Comparison of ENCODE assay signal across 26 cellular contexts in the genomic region with DNA sequence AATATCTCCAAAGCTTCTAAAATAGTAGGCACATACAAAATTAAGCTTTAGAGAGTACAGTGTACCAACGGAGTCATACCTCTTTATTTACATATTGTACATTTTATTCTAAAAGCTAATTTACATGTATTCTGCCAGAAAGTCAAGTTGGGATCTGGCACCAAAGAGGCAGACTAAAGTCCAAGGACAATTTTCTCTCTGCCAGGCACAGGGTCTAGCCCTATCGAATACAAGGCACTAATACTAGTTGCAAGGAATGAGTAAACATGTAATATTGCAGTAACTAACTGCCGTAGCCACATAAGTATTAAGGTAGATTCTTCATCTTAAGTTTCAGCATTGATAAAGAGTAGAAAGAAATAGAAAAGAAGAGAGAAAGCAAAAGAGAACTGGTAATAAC.
DNase-seq lines count a peak whose midpoint lies in the region; ATAC-seq, FAIRE-seq and TF ChIP-seq lines count a peak whose summit lies in the region.
"Had no signal": no experiment of that assay in that cellular context is flagged by ENCODE, and none has a peak within 500 bp of the region (broad histone marks: within the 10 kb centered on the region; RNA-seq: fewer than 3 reads in every experiment).

No MANE protein-coding gene starts in this region.

- no peak overlapping the region for H2AFZ ChIP-seq in HepG2 (ENCODE audit: low read length)

- no peaks in the 10 kb centered on the region for H4K20me1 ChIP-seq in HepG2 (ENCODE audit: insufficient read depth, low read length)
- H4K20me1 ChIP-seq: BLaER1 had no signal

- DNase-seq in HepG2 (ENCODE audit: low spot score) (no peak), left lobe of liver (ENCODE audit: low spot score) (no peak), WERI-Rb-1 (no peak)
- DNase-seq: 8988T; ACHN; BE2C; C1 segment of cervical spinal cord; CD4-positive, alpha-beta memory T cell; CD4-positive, CD25-positive, alpha-beta regulatory T cell; CD8-positive, alpha-beta memory T cell; COR-L47; DMS 273 treated with DMSO at 0.1 percent for 48 hours; DMS153; DMS53; DMS79; DND-41; EL; GDM1 had no signal

- no TSS peak for BruUV-seq in HepG2 (replicated peaks; lab: Mats Ljungman, UMichigan)

- H3K27me3 ChIP-seq in liver (ENCODE audit: control insufficient read depth in 4 of 4, insufficient read depth in 4 of 4, low read length in 3 of 4) (no peaks in the 10 kb centered on the region), HepG2 (ENCODE audit: control insufficient read depth in 1 of 2, insufficient read depth in 2 of 2, low read length in 2 of 2) (no peaks in the 10 kb centered on the region), WERI-Rb-1 (ENCODE audit: insufficient read depth, low read depth, severe bottlenecking) (no peaks in the 10 kb centered on the region)
- H3K27me3 ChIP-seq: BE2C, BLaER1 had no signal

- no peak overlapping the region for H3K4me2 ChIP-seq in HepG2 (ENCODE audit: low read depth, low read length)
- H3K4me2 ChIP-seq: BLaER1 had no signal

- TF ChIP-seq POLR2A in HepG2 (IDR thresholded peaks at IDR 0.05; ENCODE audit: insufficient read depth in 1 of 2, low read depth in 2 of 2, low read length in 2 of 2), result no peak

- ATAC-seq in HepG2 (no peak), left lobe of liver (peak; percentile 53), GM19463 (IDR thresholded peaks at IDR 0.05; ENCODE audit: unreplicated experiment) (no peak)
- ATAC-seq: GM12878 had no signal

- POLR2A ChIA-PET in HepG2 (lab: Yijun Ruan, JAX), result no interaction called here

- no peaks in the 10 kb centered on the region for H3K79me2 ChIP-seq in HepG2 (ENCODE audit: insufficient read depth, low read length)

- H3K36me3 ChIP-seq in liver (ENCODE audit: control insufficient read depth in 4 of 4, insufficient read depth in 3 of 4, low read depth in 1 of 4, low read length in 3 of 4), result no peaks in the 10 kb centered on the region
- no peaks in the 10 kb centered on the region for H3K36me3 ChIP-seq in HepG2 (replicated peaks in 1 of 2; ENCODE audit: control insufficient read depth in 1 of 2, insufficient read depth in 2 of 2, low read length in 2 of 2)
- no peaks in the 10 kb centered on the region for H3K36me3 ChIP-seq in WERI-Rb-1
- H3K36me3 ChIP-seq: BE2C, BLaER1 had no signal

- TF ChIP-seq RAD21 in liver (IDR thresholded peaks at IDR 0.05) (no peak), HepG2 (CRISPR knock-in tag; IDR thresholded peaks at IDR 0.05) (no peak)

- H3K27ac ChIP-seq in liver (ENCODE audit: low read depth in 1 of 2, low read length in 2 of 2) (no peak overlapping the region), HepG2 (ENCODE audit: extremely low read length, insufficient read depth, low read length) (no peak overlapping the region), WERI-Rb-1 (no peak overlapping the region)
- H3K27ac ChIP-seq: BLaER1 had no signal

- H3K4me1 ChIP-seq in liver (ENCODE audit: control insufficient read depth in 4 of 4, insufficient read depth in 4 of 4, low read length in 3 of 4) (no peaks in the 10 kb centered on the region), HepG2 (ENCODE audit: insufficient read depth, low read length) (peaks cover 5% of the 10 kb centered on the region; the same call in 1 of the 2 replicates)
- H3K4me1 ChIP-seq: BE2C, BLaER1 had no signal

- TF ChIP-seq EP300 in HepG2 (IDR thresholded peaks at IDR 0.05; ENCODE audit: low read depth in 2 of 2, low read length in 2 of 2) (no peak), HepG2 (CRISPR knock-in tag; IDR thresholded peaks at IDR 0.05; ENCODE audit: borderline replicate concordance) (no peak)

- CTCF ChIA-PET in HepG2 (lab: Yijun Ruan, JAX; ENCODE audit: low intra/inter-chr PET ratio, low total read pairs), result no interaction called here

- no peak overlapping the region for H3K4me3 ChIP-seq in liver (ENCODE audit: low read depth in 1 of 3, low read length in 3 of 3)
- H3K4me3 ChIP-seq in HepG2 (replicated peaks in 1 of 3; ENCODE audit: insufficient read depth in 1 of 3, low read depth in 2 of 3, low read length in 3 of 3), result no peak overlapping the region
- H3K4me3 ChIP-seq in WERI-Rb-1 (ENCODE audit: low read depth, low read length), result no peak overlapping the region
- H3K4me3 ChIP-seq: BLaER1, GM12878 had no signal

- WGBS in liver, result 37% methylated on average over 3 of the region's 3 CpGs
- 19% methylated on average over 3 of the region's 3 CpGs for WGBS in HepG2 (ENCODE audit: low lambda C conversion rate)

- H3K9ac ChIP-seq in liver (ENCODE audit: low read depth in 1 of 2, low read length in 2 of 2) (no peak overlapping the region), HepG2 (ENCODE audit: insufficient read depth, low read depth, low read length) (no peak overlapping the region)
- H3K9ac ChIP-seq: BLaER1 had no signal

- intact Hi-C loops in HepG2 (cut with micrococcal nuclease; ENCODE audit: unreplicated experiment), result no loop called here

- TF ChIP-seq CTCF in liver (IDR thresholded peaks at IDR 0.05; ENCODE audit: low read depth, low read length, missing input control) (no peak), HepG2 (CRISPR knock-in tag; IDR thresholded peaks at IDR 0.05) (no peak), WERI-Rb-1 (IDR thresholded peaks at IDR 0.05; ENCODE audit: low read depth, low read length) (no peak)

- H3K9me3 ChIP-seq in liver (ENCODE audit: control insufficient read depth in 4 of 4, low read length in 3 of 4), result peaks cover 0 to 3% (median under 1%) of the 10 kb centered on the region in 4 donors
- H3K9me3 ChIP-seq in HepG2 (ENCODE audit: low read length), result peaks cover 7% of the 10 kb centered on the region; the same call in 1 of the 2 replicates
- H3K9me3 ChIP-seq in WERI-Rb-1 (ENCODE audit: severe bottlenecking), result no peaks in the 10 kb centered on the region
- H3K9me3 ChIP-seq: BE2C, BLaER1 had no signal

- in situ Hi-C loops in HepG2 (cut with HindIII; ENCODE audit: extremely low pct_ligation_motif_present, low pct_unique_long_range_greater_than_20kb), result no loop called here

- no peak for FAIRE-seq in HepG2 (lab: Jason Lieb, UNC)
- FAIRE-seq: A204.1, GM12878, GM12892, GM18507, GM19239 had no signal

TF ChIP-seq in liver, 16 proteins besides CTCF, POLR2A, EP300 and RAD21 (continues in another document):
- TF ChIP-seq FOXA1 (IDR thresholded peaks at IDR 0.05) (no peak), JUND (IDR thresholded peaks at IDR 0.05) (no peak)
- TF ChIP-seq, protein P1, sequence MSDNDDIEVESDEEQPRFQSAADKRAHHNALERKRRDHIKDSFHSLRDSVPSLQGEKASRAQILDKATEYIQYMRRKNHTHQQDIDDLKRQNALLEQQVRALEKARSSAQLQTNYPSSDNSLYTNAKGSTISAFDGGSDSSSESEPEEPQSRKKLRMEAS (IDR thresholded peaks at IDR 0.05), result no peak
- TF ChIP-seq, protein P2, sequence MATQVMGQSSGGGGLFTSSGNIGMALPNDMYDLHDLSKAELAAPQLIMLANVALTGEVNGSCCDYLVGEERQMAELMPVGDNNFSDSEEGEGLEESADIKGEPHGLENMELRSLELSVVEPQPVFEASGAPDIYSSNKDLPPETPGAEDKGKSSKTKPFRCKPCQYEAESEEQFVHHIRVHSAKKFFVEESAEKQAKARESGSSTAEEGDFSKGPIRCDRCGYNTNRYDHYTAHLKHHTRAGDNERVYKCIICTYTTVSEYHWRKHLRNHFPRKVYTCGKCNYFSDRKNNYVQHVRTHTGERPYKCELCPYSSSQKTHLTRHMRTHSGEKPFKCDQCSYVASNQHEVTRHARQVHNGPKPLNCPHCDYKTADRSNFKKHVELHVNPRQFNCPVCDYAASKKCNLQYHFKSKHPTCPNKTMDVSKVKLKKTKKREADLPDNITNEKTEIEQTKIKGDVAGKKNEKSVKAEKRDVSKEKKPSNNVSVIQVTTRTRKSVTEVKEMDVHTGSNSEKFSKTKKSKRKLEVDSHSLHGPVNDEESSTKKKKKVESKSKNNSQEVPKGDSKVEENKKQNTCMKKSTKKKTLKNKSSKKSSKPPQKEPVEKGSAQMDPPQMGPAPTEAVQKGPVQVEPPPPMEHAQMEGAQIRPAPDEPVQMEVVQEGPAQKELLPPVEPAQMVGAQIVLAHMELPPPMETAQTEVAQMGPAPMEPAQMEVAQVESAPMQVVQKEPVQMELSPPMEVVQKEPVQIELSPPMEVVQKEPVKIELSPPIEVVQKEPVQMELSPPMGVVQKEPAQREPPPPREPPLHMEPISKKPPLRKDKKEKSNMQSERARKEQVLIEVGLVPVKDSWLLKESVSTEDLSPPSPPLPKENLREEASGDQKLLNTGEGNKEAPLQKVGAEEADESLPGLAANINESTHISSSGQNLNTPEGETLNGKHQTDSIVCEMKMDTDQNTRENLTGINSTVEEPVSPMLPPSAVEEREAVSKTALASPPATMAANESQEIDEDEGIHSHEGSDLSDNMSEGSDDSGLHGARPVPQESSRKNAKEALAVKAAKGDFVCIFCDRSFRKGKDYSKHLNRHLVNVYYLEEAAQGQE (IDR thresholded peaks at IDR 0.05), result no peak

TF ChIP-seq in HepG2, 621 proteins besides CTCF, POLR2A, EP300 and RAD21 (continues in another document):
- TF ChIP-seq ZNF510 (CRISPR knock-in tag; IDR thresholded peaks at IDR 0.05; ENCODE audit: low read depth) (no peak), ZNF75D (CRISPR knock-in tag; IDR thresholded peaks at IDR 0.05; ENCODE audit: borderline replicate concordance) (no peak), ZNF773 (CRISPR knock-in tag; IDR thresholded peaks at IDR 0.05; ENCODE audit: borderline replicate concordance) (no peak), ZNF446 (CRISPR knock-in tag; IDR thresholded peaks at IDR 0.05) (no peak), NR2F2 (IDR thresholded peaks at IDR 0.05; ENCODE audit: borderline replicate concordance, low read depth) (no peak)
- TF ChIP-seq, protein P3, sequence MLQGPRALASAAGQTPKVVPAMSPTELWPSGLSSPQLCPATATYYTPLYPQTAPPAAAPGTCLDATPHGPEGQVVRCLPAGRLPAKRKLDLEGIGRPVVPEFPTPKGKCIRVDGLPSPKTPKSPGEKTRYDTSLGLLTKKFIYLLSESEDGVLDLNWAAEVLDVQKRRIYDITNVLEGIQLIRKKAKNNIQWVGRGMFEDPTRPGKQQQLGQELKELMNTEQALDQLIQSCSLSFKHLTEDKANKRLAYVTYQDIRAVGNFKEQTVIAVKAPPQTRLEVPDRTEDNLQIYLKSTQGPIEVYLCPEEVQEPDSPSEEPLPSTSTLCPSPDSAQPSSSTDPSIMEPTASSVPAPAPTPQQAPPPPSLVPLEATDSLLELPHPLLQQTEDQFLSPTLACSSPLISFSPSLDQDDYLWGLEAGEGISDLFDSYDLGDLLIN (CRISPR knock-in tag; IDR thresholded peaks at IDR 0.05; ENCODE audit: borderline replicate concordance), result no peak
- TF ChIP-seq, protein P4, sequence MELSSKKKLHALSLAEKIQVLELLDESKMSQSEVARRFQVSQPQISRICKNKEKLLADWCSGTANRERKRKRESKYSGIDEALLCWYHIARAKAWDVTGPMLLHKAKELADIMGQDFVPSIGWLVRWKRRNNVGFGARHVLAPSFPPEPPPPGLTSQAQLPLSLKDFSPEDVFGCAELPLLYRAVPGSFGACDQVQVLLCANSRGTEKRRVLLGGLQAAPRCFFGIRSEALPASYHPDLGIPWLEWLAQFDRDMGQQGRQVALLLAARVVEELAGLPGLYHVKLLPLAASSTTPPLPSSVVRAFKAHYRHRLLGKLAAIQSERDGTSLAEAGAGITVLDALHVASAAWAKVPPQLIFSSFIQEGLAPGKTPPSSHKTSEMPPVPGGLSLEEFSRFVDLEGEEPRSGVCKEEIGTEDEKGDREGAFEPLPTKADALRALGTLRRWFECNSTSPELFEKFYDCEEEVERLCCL (CRISPR knock-in tag; IDR thresholded peaks at IDR 0.05; ENCODE audit: borderline replicate concordance), result no peak
